13 cellular contexts compared by ENCODE assay signal in the genomic region with DNA sequence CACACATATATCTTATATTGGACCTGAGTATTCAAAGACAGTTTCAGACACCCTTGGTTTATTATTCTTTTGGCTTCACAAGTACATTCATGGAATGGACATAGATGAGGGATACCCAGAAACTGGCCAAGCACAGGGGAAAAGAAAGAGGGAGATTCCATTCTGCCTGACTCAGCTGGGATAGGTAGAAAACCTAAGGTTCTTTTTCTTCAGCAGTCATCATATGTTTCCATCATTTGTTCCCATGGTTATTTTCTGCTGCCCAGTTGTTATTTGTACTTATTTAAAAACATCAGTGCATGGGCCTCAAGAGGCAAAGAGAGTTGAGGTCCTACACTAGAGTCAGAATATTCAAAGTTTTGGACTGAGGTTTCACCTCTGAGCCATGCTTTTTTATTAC.
"Had no signal": no experiment of that assay in that cellular context is flagged by ENCODE, and none has a peak within 500 bp of the region (broad histone marks: within the 10 kb centered on the region; RNA-seq: fewer than 3 reads in every experiment).

No MANE protein-coding gene starts in this region.

- H3K4me3 ChIP-seq: esophagus squamous epithelium, neural progenitor cell, upper lobe of right lung had no signal

- H3K27me3 Mint-ChIP-seq: activated CD8-positive, alpha-beta memory T cell treated with anti-CD3 and anti-CD28 coated beads, Interleukin-2, amount 10 ng/mL, durations not matched to agents 7 days and 5 days; activated T-cell treated with anti-CD3 and anti-CD28 coated beads, Interleukin-2, amount 50 U/mL, for 24 hours; stimulated activated naive B cell treated with anti-CD40 and anti-IgM and Interleukin-4, amounts not matched to agents 10 μg/mL and 1 μg/mL and 100 μg/mL, for 72 hours had no signal

- H3K27ac ChIP-seq: neural progenitor cell, parathyroid adenoma, upper lobe of right lung had no signal

- H3K4me1 Mint-ChIP-seq: activated CD8-positive, alpha-beta memory T cell treated with anti-CD3 and anti-CD28 coated beads, Interleukin-2, amount 10 ng/mL, durations not matched to agents 7 days and 5 days; neural progenitor cell had no signal

- H3K9me3 ChIP-seq: esophagus squamous epithelium, upper lobe of right lung had no signal

- H3K4me1 ChIP-seq: neural progenitor cell, parathyroid adenoma, upper lobe of right lung had no signal

- H3K9me3 Mint-ChIP-seq: activated naive CD4-positive, alpha-beta T cell treated with anti-CD3 and anti-CD28 coated beads, Interleukin-2, amount 50 U/mL, for 72 hours; activated T-cell treated with anti-CD3 and anti-CD28 coated beads, Interleukin-2, amount 50 U/mL, for 24 hours; neural progenitor cell; stimulated activated naive B cell treated with anti-CD40 and anti-IgM and Interleukin-4, amounts not matched to agents 10 μg/mL and 1 μg/mL and 100 μg/mL, for 72 hours had no signal

- H3K4me2 ChIP-seq: neural progenitor cell had no signal

- H3K27ac Mint-ChIP-seq: activated CD8-positive, alpha-beta memory T cell treated with anti-CD3 and anti-CD28 coated beads, Interleukin-2, amount 10 ng/mL, durations not matched to agents 7 days and 5 days; activated naive CD4-positive, alpha-beta T cell treated with anti-CD3 and anti-CD28 coated beads, Interleukin-2, amount 50 U/mL, for 72 hours; activated T-cell treated with anti-CD3 and anti-CD28 coated beads, Interleukin-2, amount 50 U/mL, for 24 hours; neural progenitor cell; stimulated activated naive B cell treated with anti-CD40 and anti-IgM and Interleukin-4, amounts not matched to agents 10 μg/mL and 1 μg/mL and 100 μg/mL, for 72 hours had no signal

- H3K79me2 ChIP-seq: parathyroid adenoma had no signal

- H2AFZ ChIP-seq: neural progenitor cell, parathyroid adenoma had no signal

- H3K9ac ChIP-seq: neural progenitor cell, parathyroid adenoma had no signal

- ATAC-seq: activated CD4-positive, CD25-positive, alpha-beta regulatory T cell treated with anti-CD3 and anti-CD28 coated beads, Interleukin-2, amount 50 U/mL, for 24 hours; activated CD8-positive, alpha-beta memory T cell treated with anti-CD3 and anti-CD28 coated beads, Interleukin-2, amount 10 ng/mL, durations not matched to agents 7 days and 5 days; activated naive CD4-positive, alpha-beta T cell treated with anti-CD3 and anti-CD28 coated beads, Interleukin-2, amount 50 U/mL, for 72 hours; stimulated activated naive B cell treated with anti-CD40 and anti-IgM and Interleukin-4, amounts not matched to agents 10 μg/mL and 1 μg/mL and 100 μg/mL, for 72 hours; upper lobe of right lung had no signal

- H3K36me3 ChIP-seq: esophagus squamous epithelium, neural progenitor cell, upper lobe of right lung had no signal

- DNase-seq: activated CD4-positive, alpha-beta T cell treated with anti-CD3 and anti-CD28 coated beads, Interleukin-2, amount 50 U/mL, for 4 hours; activated CD8-positive, alpha-beta memory T cell treated with anti-CD3 and anti-CD28 coated beads, Interleukin-2, amount 10 ng/mL, durations not matched to agents 7 days and 5 days; activated effector memory CD4-positive, alpha-beta T cell treated with Interleukin-2 at 50 U/mL for 16 hours; activated T-cell treated with anti-CD3 and anti-CD28 coated beads, Interleukin-2, amount 50 U/mL, for 24 hours; amygdala; esophagus squamous epithelium; stimulated activated naive B cell treated with anti-CD40 and anti-IgM and Interleukin-4, amounts not matched to agents 10 μg/mL and 1 μg/mL and 100 μg/mL, for 72 hours; T-helper 2 cell; upper lobe of right lung had no signal

- H3K27me3 ChIP-seq: esophagus squamous epithelium, neural progenitor cell, upper lobe of right lung had no signal

- H3K4me3 Mint-ChIP-seq: activated CD8-positive, alpha-beta memory T cell treated with anti-CD3 and anti-CD28 coated beads, Interleukin-2, amount 10 ng/mL, durations not matched to agents 7 days and 5 days; activated T-cell treated with anti-CD3 and anti-CD28 coated beads, Interleukin-2, amount 50 U/mL, for 24 hours; neural progenitor cell; stimulated activated naive B cell treated with anti-CD40 and anti-IgM and Interleukin-4, amounts not matched to agents 10 μg/mL and 1 μg/mL and 100 μg/mL, for 72 hours had no signal

- H3K36me3 Mint-ChIP-seq: activated naive CD4-positive, alpha-beta T cell treated with anti-CD3 and anti-CD28 coated beads, Interleukin-2, amount 50 U/mL, for 72 hours; neural progenitor cell had no signal
